ENCODE assay signal across 29 cellular contexts in the genomic region with DNA sequence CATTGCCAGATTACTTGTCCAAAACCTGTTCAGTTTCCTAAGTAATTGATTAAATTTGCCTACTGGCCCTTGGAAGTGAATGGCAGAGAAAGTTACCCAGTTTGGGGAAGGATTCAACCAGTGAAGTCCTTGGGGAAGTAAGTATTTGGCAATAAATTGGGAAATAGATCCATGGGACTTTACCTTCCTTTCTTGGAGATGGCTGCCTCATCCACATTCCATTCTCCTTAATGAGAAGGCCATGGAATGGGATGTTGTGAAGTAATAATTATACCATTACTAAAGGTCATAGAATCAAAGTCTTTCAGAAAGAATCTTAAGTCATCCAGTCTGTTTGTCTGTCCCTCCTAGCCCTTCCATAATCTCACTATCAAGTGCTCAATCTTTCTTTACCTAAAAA. TPM values are rescaled to one million over a fixed set of nuclear protein-coding genes. Genes with fewer than 3 reads are reported as not detected.
A peak's percentile ranks its signal among the peaks of the same experiment; 100 is the strongest.
DNase-seq lines count a peak whose midpoint lies in the region; ATAC-seq and TF ChIP-seq lines count a peak whose summit lies in the region.
"Had no signal": no experiment of that assay in that cellular context is flagged by ENCODE, and none has a peak within 500 bp of the region (broad histone marks: within the 10 kb centered on the region; RNA-seq: fewer than 3 reads in every experiment).

No MANE protein-coding gene starts in this region.

- H4K20me1 ChIP-seq in GM23248 (ENCODE audit: insufficient read depth), result no peaks in the 10 kb centered on the region

- H3K4me3 ChIP-seq in GM23248, result no peak overlapping the region
- no peak overlapping the region for H3K4me3 ChIP-seq in esophagus muscularis mucosa
- H3K4me3 ChIP-seq: A549 had no signal

- intact Hi-C loops in esophagus muscularis mucosa (cut with DNase I), result no loop called here

- TF ChIP-seq POLR2A in esophagus muscularis mucosa (IDR thresholded peaks at IDR 0.05; ENCODE audit: low read depth), result no peak

- H3F3A ChIP-seq in GM23248 (ENCODE audit: insufficient read depth), result no peaks in the 10 kb centered on the region

- no peak for TF ChIP-seq CTCF in esophagus muscularis mucosa (IDR thresholded peaks at IDR 0.05)
- no peak for TF ChIP-seq CTCF in WTC11 (IDR thresholded peaks at IDR 0.05)

- no peak overlapping the region for H3K4me3 Mint-ChIP-seq in WTC11
- H3K4me3 Mint-ChIP-seq: CD4-positive, alpha-beta T cell; HFFc6 had no signal

- H3K9me3 Mint-ChIP-seq in WTC11, result no peaks in the 10 kb centered on the region
- H3K9me3 Mint-ChIP-seq: CD4-positive, alpha-beta T cell; HFFc6 had no signal

- no peaks in the 10 kb centered on the region for H3K36me3 Mint-ChIP-seq in WTC11

- H3K36me3 ChIP-seq in GM23248 (ENCODE audit: low read depth) (no peaks in the 10 kb centered on the region), esophagus muscularis mucosa (no peaks in the 10 kb centered on the region)

- H3K27ac Mint-ChIP-seq in WTC11, result no peak overlapping the region
- H3K27ac Mint-ChIP-seq: CD4-positive, alpha-beta T cell; HFFc6 had no signal

- no peak overlapping the region for H2AFZ ChIP-seq in GM23248

- H3K9me2 ChIP-seq in GM23248 (ENCODE audit: insufficient read depth), result no peaks in the 10 kb centered on the region

- H3K4me2 ChIP-seq in GM23248 (ENCODE audit: unreplicated experiment), result no peak overlapping the region
- H3K4me2 ChIP-seq: A549 had no signal

- H3K27me3 Mint-ChIP-seq in WTC11 (ENCODE audit: low read depth), result peaks cover 20% of the 10 kb centered on the region

- H3K27ac ChIP-seq in GM23248 (no peak overlapping the region), esophagus muscularis mucosa (replicated peaks in 1 of 4) (no peak overlapping the region)
- H3K27ac ChIP-seq: A549, HL-60, RWPE1 had no signal

- no peak for ATAC-seq in HG03469 (IDR thresholded peaks at IDR 0.05; ENCODE audit: unreplicated experiment)
- no peak for ATAC-seq in WTC11
- ATAC-seq: A549, HepG2, SK-N-SH treated with all-trans-retinoic acid at 6 μM for 48 hours had no signal

- H3K9ac ChIP-seq in GM23248, result no peak overlapping the region

- CTCF ChIA-PET in WTC11 (lab: Charles Lee), result no interaction called here

- no peak for TF ChIP-seq EP300 in esophagus muscularis mucosa (IDR thresholded peaks at IDR 0.05)

- peak; percentile 3 for DNase-seq in CD1c-positive myeloid dendritic cell (ENCODE audit: extremely low spot score)
- DNase-seq in GM23248, result peak; percentile 44
- DNase-seq in esophagus muscularis mucosa (ENCODE audit: extremely low spot score), result peak; percentile 42
- DNase-seq in kidney tubule cell (ENCODE audit: low spot score), result peak; percentile 5
- DNase-seq in NCI-H1092 (lab: John Stamatoyannopoulos, UW), result no peak
- DNase-seq in NCI-H748 treated with DMSO at 0.1 percent for 48 hours (lab: John Stamatoyannopoulos, UW), result no peak
- no peak for DNase-seq in WTC11 (ENCODE audit: low spot score)
- DNase-seq: CD4-positive, alpha-beta T cell; COR-L47; DND-41; GDM1; H7; HFFc6; KBM-7; NCI-H1105; NCI-H146; NCI-H2029 treated with DMSO at 0.1 percent for 48 hours; NCI-H226; NCI-H510A treated with DMSO at 0.1 percent for 48 hours; NCI-H774; NK-92 treated with Interleukin-12 subunit alpha and Interleukin-12 subunit beta, amount 100 ng/mL, for 24 hours had no signal

- H3K79me2 ChIP-seq in GM23248 (ENCODE audit: insufficient read depth), result no peaks in the 10 kb centered on the region

- POLR2A ChIA-PET in WTC11 (lab: Charles Lee), result no interaction called here

- H3K4me1 Mint-ChIP-seq in WTC11, result peaks cover 17% of the 10 kb centered on the region

- H3K27me3 ChIP-seq in GM23248 (replicated peaks; ENCODE audit: insufficient read depth) (no peaks in the 10 kb centered on the region), esophagus muscularis mucosa (no peaks in the 10 kb centered on the region)

- in situ Hi-C loops in GM23248 (cut with MboI), result no loop called here

- H3K4me1 ChIP-seq in GM23248 (ENCODE audit: insufficient read depth), result peaks cover 13% of the 10 kb centered on the region
- H3K4me1 ChIP-seq in esophagus muscularis mucosa, result peaks cover 0 to 11% (median 8%) of the 10 kb centered on the region in 4 donors

- H3K9me3 ChIP-seq in GM23248 (ENCODE audit: low read depth), result no peaks in the 10 kb centered on the region
- no peaks in the 10 kb centered on the region for H3K9me3 ChIP-seq in esophagus muscularis mucosa
- H3K9me3 ChIP-seq: A549 had no signal

TF ChIP-seq in WTC11, 78 proteins besides CTCF, POLR2A, EP300 and RAD21:
- TF ChIP-seq, protein P1, sequence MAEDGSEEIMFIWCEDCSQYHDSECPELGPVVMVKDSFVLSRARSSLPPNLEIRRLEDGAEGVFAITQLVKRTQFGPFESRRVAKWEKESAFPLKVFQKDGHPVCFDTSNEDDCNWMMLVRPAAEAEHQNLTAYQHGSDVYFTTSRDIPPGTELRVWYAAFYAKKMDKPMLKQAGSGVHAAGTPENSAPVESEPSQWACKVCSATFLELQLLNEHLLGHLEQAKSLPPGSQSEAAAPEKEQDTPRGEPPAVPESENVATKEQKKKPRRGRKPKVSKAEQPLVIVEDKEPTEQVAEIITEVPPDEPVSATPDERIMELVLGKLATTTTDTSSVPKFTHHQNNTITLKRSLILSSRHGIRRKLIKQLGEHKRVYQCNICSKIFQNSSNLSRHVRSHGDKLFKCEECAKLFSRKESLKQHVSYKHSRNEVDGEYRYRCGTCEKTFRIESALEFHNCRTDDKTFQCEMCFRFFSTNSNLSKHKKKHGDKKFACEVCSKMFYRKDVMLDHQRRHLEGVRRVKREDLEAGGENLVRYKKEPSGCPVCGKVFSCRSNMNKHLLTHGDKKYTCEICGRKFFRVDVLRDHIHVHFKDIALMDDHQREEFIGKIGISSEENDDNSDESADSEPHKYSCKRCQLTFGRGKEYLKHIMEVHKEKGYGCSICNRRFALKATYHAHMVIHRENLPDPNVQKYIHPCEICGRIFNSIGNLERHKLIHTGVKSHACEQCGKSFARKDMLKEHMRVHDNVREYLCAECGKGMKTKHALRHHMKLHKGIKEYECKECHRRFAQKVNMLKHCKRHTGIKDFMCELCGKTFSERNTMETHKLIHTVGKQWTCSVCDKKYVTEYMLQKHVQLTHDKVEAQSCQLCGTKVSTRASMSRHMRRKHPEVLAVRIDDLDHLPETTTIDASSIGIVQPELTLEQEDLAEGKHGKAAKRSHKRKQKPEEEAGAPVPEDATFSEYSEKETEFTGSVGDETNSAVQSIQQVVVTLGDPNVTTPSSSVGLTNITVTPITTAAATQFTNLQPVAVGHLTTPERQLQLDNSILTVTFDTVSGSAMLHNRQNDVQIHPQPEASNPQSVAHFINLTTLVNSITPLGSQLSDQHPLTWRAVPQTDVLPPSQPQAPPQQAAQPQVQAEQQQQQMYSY (CRISPR knock-in tag; IDR thresholded peaks at IDR 0.05), result no peak
- no peak for TF ChIP-seq GTF2I (CRISPR knock-in tag; conservative IDR thresholded peaks at IDR 0.05)
- TF ChIP-seq, protein P2, sequence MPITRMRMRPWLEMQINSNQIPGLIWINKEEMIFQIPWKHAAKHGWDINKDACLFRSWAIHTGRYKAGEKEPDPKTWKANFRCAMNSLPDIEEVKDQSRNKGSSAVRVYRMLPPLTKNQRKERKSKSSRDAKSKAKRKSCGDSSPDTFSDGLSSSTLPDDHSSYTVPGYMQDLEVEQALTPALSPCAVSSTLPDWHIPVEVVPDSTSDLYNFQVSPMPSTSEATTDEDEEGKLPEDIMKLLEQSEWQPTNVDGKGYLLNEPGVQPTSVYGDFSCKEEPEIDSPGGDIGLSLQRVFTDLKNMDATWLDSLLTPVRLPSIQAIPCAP (CRISPR knock-in tag; IDR thresholded peaks at IDR 0.05), result no peak
- TF ChIP-seq, protein P3, sequence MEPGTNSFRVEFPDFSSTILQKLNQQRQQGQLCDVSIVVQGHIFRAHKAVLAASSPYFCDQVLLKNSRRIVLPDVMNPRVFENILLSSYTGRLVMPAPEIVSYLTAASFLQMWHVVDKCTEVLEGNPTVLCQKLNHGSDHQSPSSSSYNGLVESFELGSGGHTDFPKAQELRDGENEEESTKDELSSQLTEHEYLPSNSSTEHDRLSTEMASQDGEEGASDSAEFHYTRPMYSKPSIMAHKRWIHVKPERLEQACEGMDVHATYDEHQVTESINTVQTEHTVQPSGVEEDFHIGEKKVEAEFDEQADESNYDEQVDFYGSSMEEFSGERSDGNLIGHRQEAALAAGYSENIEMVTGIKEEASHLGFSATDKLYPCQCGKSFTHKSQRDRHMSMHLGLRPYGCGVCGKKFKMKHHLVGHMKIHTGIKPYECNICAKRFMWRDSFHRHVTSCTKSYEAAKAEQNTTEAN (CRISPR knock-in tag; IDR thresholded peaks at IDR 0.05), result no peak
- TF ChIP-seq CREB1 (CRISPR knock-in tag; IDR thresholded peaks at IDR 0.05), result no peak
- no peak for TF ChIP-seq TCF7 (CRISPR knock-in tag; IDR thresholded peaks at IDR 0.05; ENCODE audit: low read depth)
- TF ChIP-seq MXD4 (CRISPR knock-in tag; IDR thresholded peaks at IDR 0.05; ENCODE audit: borderline replicate concordance), result no peak
- TF ChIP-seq FOXK1 (CRISPR knock-in tag; IDR thresholded peaks at IDR 0.05), result no peak

RNA-seq across cellular contexts. Expression of a gene that starts 4.5 kb away (rescaled TPM):
- 29.7 and 35.2 TPM in 2 replicates for total RNA-seq in GM23248 (2014; rRNA removed; shearing (Covaris generic))
- 3.4 and 3.5 TPM in 2 replicates for polyA plus RNA-seq in GM23248 (2016; fragmentation: Nextera tagmentation; extraction: Ambion mirVana)
- total RNA-seq in esophagus muscularis mucosa (10 to 100 TPM in 3 of 4 donors, 1 to 10 TPM in 1; 9.6 to 11.9 (median 10.7) TPM), WTC11 (2021) (50.9 to 68.4 TPM (median 64.9 TPM) in 3 replicates)

RNA-seq across cellular contexts. Expression of a gene that starts 13.3 kb away (rescaled TPM):
- not detected in 2 replicates for total RNA-seq in GM23248 (2014; rRNA removed; shearing (Covaris generic))
- not detected in 2 replicates for polyA plus RNA-seq in GM23248 (2016; fragmentation: Nextera tagmentation; extraction: Ambion mirVana)
- not detected for total RNA-seq in esophagus muscularis mucosa
- not detected in 3 replicates for total RNA-seq in WTC11 (2021)
- total RNA-seq: CD4-positive, alpha-beta T cell; H7; HepG2; HFFc6; HT-29 had no signal
- polyA plus RNA-seq: A549, BJ, HepG2 had no signal

Comparison
In these comparisons a context has a peak if more than half of its experiments do, and no peak if none do; other contexts are left out.
1. DNase-seq: peak in CD1c-positive myeloid dendritic cell (single experiment), GM23248 (single experiment), esophagus muscularis mucosa (single experiment) and kidney tubule cell (single experiment); none in NCI-H1092 (single experiment), NCI-H748 treated with DMSO at 0.1 percent for 48 hours (single experiment) and WTC11 (single experiment).